Comparison of ENCODE assay signal across 8 cellular contexts in genomic region chr10:8054498-8055407, GRCh38. TPM values are rescaled to one million over a fixed set of nuclear protein-coding genes. Genes with fewer than 3 reads are reported as not detected.
DNase-seq lines count a peak whose midpoint lies in the region; ATAC-seq and TF ChIP-seq lines count a peak whose summit lies in the region.

GATA3 (plus strand) TSS chr10:8054688; CDS start chr10:8055656, 968 bp downstream.

- peak within 1 kb of the TSS; percentile 86 for H3K27ac ChIP-seq in 22Rv1

- ATAC-seq in GM19043 (IDR thresholded peaks at IDR 0.05; ENCODE audit: low read depth, unreplicated experiment) (peak; percentile 27), HG03378 (IDR thresholded peaks at IDR 0.05; ENCODE audit: unreplicated experiment) (peak; percentile 27)
- peak; percentile 51 for ATAC-seq in stimulated activated naive CD8-positive, alpha-beta T cell treated with anti-CD3 and anti-CD28 coated beads, Interleukin-15, Interleukin-2, amounts not matched to agents 100 U/mL and 50 U/mL, for 24 hours

- H3K4me3 Mint-ChIP-seq in mesothelial cell of epicardium = peak within 1 kb of the TSS; percentile 96

- H3K27ac Mint-ChIP-seq in mesothelial cell of epicardium = peak within 1 kb of the TSS; percentile 99

- H3K27me3 Mint-ChIP-seq in mesothelial cell of epicardium (ENCODE audit: low read depth) = peaks cover 18% of the 10 kb centered on the region

- peaks cover 9% of the 10 kb centered on the region for H3K36me3 Mint-ChIP-seq in mesothelial cell of epicardium

- H3K9me3 Mint-ChIP-seq in mesothelial cell of epicardium = no peaks in the 10 kb centered on the region

- TF ChIP-seq CTCF in 22Rv1 (IDR thresholded peaks at IDR 0.05) (no peak), mesothelial cell of epicardium (IDR thresholded peaks at IDR 0.05; ENCODE audit: unreplicated experiment) (no peak)

- peak; percentile 66 for DNase-seq in activated CD4-positive, alpha-beta T cell treated with anti-CD3 and anti-CD28 coated beads for 1 hour
- peak; percentile 55 for DNase-seq in dermis blood vessel endothelial cell
- DNase-seq in mesothelial cell of epicardium (ENCODE audit: low spot score in 2 of 2, unreplicated experiment in 2 of 2) = peak; percentile 74 to 81
- peak; percentile 83 for DNase-seq in stimulated activated naive CD8-positive, alpha-beta T cell treated with anti-CD3 and anti-CD28 coated beads, Interleukin-15, Interleukin-2, amounts not matched to agents 100 U/mL and 50 U/mL, for 24 hours
- no peak for DNase-seq in NCI-H2029 (lab: John Stamatoyannopoulos, UW)

- peaks cover 53% of the 10 kb centered on the region for H3K4me1 Mint-ChIP-seq in mesothelial cell of epicardium

RNA-seq across cellular contexts. Expression of gene GATA3, which starts in this region (rescaled TPM):
- total RNA-seq in dermis blood vessel endothelial cell (0.05 and 0.17 TPM in 2 replicates), mesothelial cell of epicardium (59.6 to 67.4 TPM (median 63.6 TPM) in 3 replicates)

Comparison
In these comparisons a context has a peak if more than half of its experiments do, and no peak if none do; other contexts are left out.
1. RNA of gene GATA3 (total RNA-seq): 59.6 to 67.4 TPM in mesothelial cell of epicardium; 0.05 to 0.17 TPM in dermis blood vessel endothelial cell; every median in the first group is over 10 times any median in the second.
2. Peak in DNase-seq in dermis blood vessel endothelial cell; RNA of the gene not detected or under 1 TPM.
3. Peak in every context shown above with its lines, with median percentiles within 50 percentile points of each other: ATAC-seq.